17 cellular contexts compared by ENCODE assay signal in the genomic region with DNA sequence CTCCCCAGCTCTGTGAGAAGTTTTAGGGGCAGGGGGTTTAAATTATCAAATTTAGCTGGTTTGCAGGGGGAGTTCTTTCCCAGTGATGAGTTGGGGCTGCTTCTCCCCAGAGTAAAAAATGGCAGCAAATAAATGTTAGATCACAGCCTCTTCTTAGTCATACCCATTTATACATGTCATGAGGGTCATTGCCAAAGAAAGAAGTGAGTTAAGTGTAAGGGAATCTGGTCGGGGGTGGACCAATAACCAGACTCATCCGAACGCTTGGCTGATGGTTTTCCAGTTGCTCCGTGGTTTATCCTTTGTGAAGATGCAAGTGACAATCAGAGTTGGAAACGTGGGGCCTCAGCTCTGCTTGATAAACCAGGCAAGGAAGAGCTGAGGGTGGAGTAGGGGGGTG.
DNase-seq lines count a peak whose midpoint lies in the region; ATAC-seq, FAIRE-seq and TF ChIP-seq lines count a peak whose summit lies in the region.
"Had no signal": no experiment of that assay in that cellular context is flagged by ENCODE, and none has a peak within 500 bp of the region (broad histone marks: within the 10 kb centered on the region; RNA-seq: fewer than 3 reads in every experiment).

No MANE protein-coding gene starts in this region.

- POLR2A ChIA-PET in MCF 10A (lab: Yijun Ruan, JAX) = interaction anchor here (0.9 kb wide), 1 partner anchor 88 kb away, joined by 3 read pairs; no protein-coding TSS in a partner anchor

- no peaks in the 10 kb centered on the region for H3K9me3 Mint-ChIP-seq in HFFc6
- no peaks in the 10 kb centered on the region for H3K9me3 Mint-ChIP-seq in MCF 10A (ENCODE audit: unreplicated experiment)
- no peaks in the 10 kb centered on the region for H3K9me3 Mint-ChIP-seq in activated T-helper 17 cell treated with anti-CD3 and anti-CD28 coated beads, Interleukin-2, amount 50 U/mL, for 72 hours
- H3K9me3 Mint-ChIP-seq: activated naive CD8-positive, alpha-beta T cell treated with anti-CD3 and anti-CD28 coated beads for 36 hours; neural crest cell; T-helper 1 cell treated with Interleukin-12 subunit alpha and Interleukin-12 subunit beta and Interleukin-4 antibody, amounts not matched to agents 30 μg/mL and 1 μg/mL, for 36 hours had no signal

- ATAC-seq in activated T-helper 17 cell treated with anti-CD3 and anti-CD28 coated beads, Interleukin-2, amount 50 U/mL, for 72 hours (replicated peaks) = no peak
- no peak for ATAC-seq in HG02642 (IDR thresholded peaks at IDR 0.05; ENCODE audit: poor library complexity, unreplicated experiment)
- ATAC-seq: HCT116; Panc1; stimulated activated naive CD8-positive, alpha-beta T cell treated with anti-CD3 and anti-CD28 coated beads, Interleukin-15, Interleukin-2, amounts not matched to agents 100 U/mL and 50 U/mL, for 24 hours had no signal

- H3K27ac Mint-ChIP-seq in HFFc6 = no peak overlapping the region
- H3K27ac Mint-ChIP-seq in MCF 10A (ENCODE audit: low read depth, unreplicated experiment) = no peak overlapping the region
- H3K27ac Mint-ChIP-seq in activated T-helper 17 cell treated with anti-CD3 and anti-CD28 coated beads, Interleukin-2, amount 50 U/mL, for 72 hours = no peak overlapping the region
- H3K27ac Mint-ChIP-seq: activated naive CD8-positive, alpha-beta T cell treated with anti-CD3 and anti-CD28 coated beads for 36 hours; T-helper 1 cell treated with Interleukin-12 subunit alpha and Interleukin-12 subunit beta and Interleukin-4 antibody, amounts not matched to agents 30 μg/mL and 1 μg/mL, for 36 hours had no signal

- H3K4me1 Mint-ChIP-seq in HFFc6 (ENCODE audit: low read depth) = peaks cover 35% of the 10 kb centered on the region
- H3K4me1 Mint-ChIP-seq in MCF 10A (ENCODE audit: insufficient read depth, unreplicated experiment) = peaks cover 15% of the 10 kb centered on the region
- no peaks in the 10 kb centered on the region for H3K4me1 Mint-ChIP-seq in activated T-helper 17 cell treated with anti-CD3 and anti-CD28 coated beads, Interleukin-2, amount 50 U/mL, for 72 hours

- TF ChIP-seq CTCF in HFFc6 (IDR thresholded peaks at IDR 0.05) (no peak), MCF 10A (IDR thresholded peaks at IDR 0.05; ENCODE audit: unreplicated experiment) (no peak)

- no TSS peak for BruUV-seq in MCF 10A (replicated peaks; lab: Mats Ljungman, UMichigan)

- CTCF ChIA-PET in MCF 10A (lab: Yijun Ruan, JAX) = interaction anchor here (0.6 to 6.4 kb wide), 4 partner anchors 15 to 89 kb away, joined by 3 to 26 read pairs (median 6); no protein-coding TSS in a partner anchor

- intact Hi-C loops in MCF 10A (cut with micrococcal nuclease) = no loop called here

- H3K27me3 Mint-ChIP-seq in HFFc6 (ENCODE audit: insufficient read depth) = peaks cover 18% of the 10 kb centered on the region
- H3K27me3 Mint-ChIP-seq in MCF 10A (ENCODE audit: insufficient read depth, unreplicated experiment) = peaks cover 4% of the 10 kb centered on the region
- no peaks in the 10 kb centered on the region for H3K27me3 Mint-ChIP-seq in activated T-helper 17 cell treated with anti-CD3 and anti-CD28 coated beads, Interleukin-2, amount 50 U/mL, for 72 hours
- H3K27me3 Mint-ChIP-seq: activated naive CD8-positive, alpha-beta T cell treated with anti-CD3 and anti-CD28 coated beads for 36 hours had no signal

- H3K4me3 Mint-ChIP-seq in HFFc6 (peak overlapping the region; percentile 33), MCF 10A (ENCODE audit: unreplicated experiment) (no peak overlapping the region)
- no peak overlapping the region for H3K4me3 Mint-ChIP-seq in activated T-helper 17 cell treated with anti-CD3 and anti-CD28 coated beads, Interleukin-2, amount 50 U/mL, for 72 hours
- H3K4me3 Mint-ChIP-seq: activated naive CD8-positive, alpha-beta T cell treated with anti-CD3 and anti-CD28 coated beads for 36 hours; neural crest cell; T-helper 1 cell treated with Interleukin-12 subunit alpha and Interleukin-12 subunit beta and Interleukin-4 antibody, amounts not matched to agents 30 μg/mL and 1 μg/mL, for 36 hours had no signal

- FAIRE-seq in RCC 7860 (lab: Jason Lieb, UNC) = no peak
- FAIRE-seq: A204.1 had no signal

- no peaks in the 10 kb centered on the region for H3K36me3 Mint-ChIP-seq in HFFc6 (ENCODE audit: low read depth)
- H3K36me3 Mint-ChIP-seq in MCF 10A (ENCODE audit: insufficient read depth, unreplicated experiment) = no peaks in the 10 kb centered on the region
- no peaks in the 10 kb centered on the region for H3K36me3 Mint-ChIP-seq in activated T-helper 17 cell treated with anti-CD3 and anti-CD28 coated beads, Interleukin-2, amount 50 U/mL, for 72 hours (ENCODE audit: low read depth)
- H3K36me3 Mint-ChIP-seq: activated naive CD8-positive, alpha-beta T cell treated with anti-CD3 and anti-CD28 coated beads for 36 hours had no signal

- DNase-seq in A172 (ENCODE audit: low spot score) (peak; percentile 78), HFFc6 (peak; percentile 81), MCF 10A (ENCODE audit: unreplicated experiment) (peak; percentile 41), iris pigment epithelial cell (ENCODE audit: low read depth) (peak; percentile 62), GM19240 (ENCODE audit: insufficient read length, low spot score) (no peak), RCC 7860 (ENCODE audit: low spot score) (no peak)
- DNase-seq: activated naive CD8-positive, alpha-beta T cell treated with anti-CD3 and anti-CD28 coated beads for 36 hours; NCI-H187 treated with DMSO at 0.1 percent for 48 hours; NCI-H526 treated with DMSO at 0.1 percent for 48 hours; stimulated activated naive CD8-positive, alpha-beta T cell treated with anti-CD3 and anti-CD28 coated beads, Interleukin-15, Interleukin-2, amounts not matched to agents 100 U/mL and 50 U/mL, for 24 hours had no signal

Comparison
In these comparisons a context has a peak if more than half of its experiments do, and no peak if none do; other contexts are left out.
1. DNase-seq: peak in A172 (single experiment), HFFc6 (single experiment), MCF 10A (single experiment) and iris pigment epithelial cell (single experiment); none in GM19240 (single experiment) and RCC 7860 (single experiment).